ENCODE assay signal across 9 cellular contexts in genomic region chr6:35725721-35726438, GRCh38. TPM values are rescaled to one million over a fixed set of nuclear protein-coding genes. Genes with fewer than 3 reads are reported as not detected.
DNase-seq lines count a peak whose midpoint lies in the region; ATAC-seq and TF ChIP-seq lines count a peak whose summit lies in the region.
"Had no signal": no experiment of that assay in that cellular context is flagged by ENCODE, and none has a peak within 500 bp of the region (broad histone marks: within the 10 kb centered on the region; RNA-seq: fewer than 3 reads in every experiment).

No MANE protein-coding gene starts in this region.

- ATAC-seq in GM21619 (IDR thresholded peaks at IDR 0.05; ENCODE audit: unreplicated experiment) (no peak), HG03342 (IDR thresholded peaks at IDR 0.05; ENCODE audit: unreplicated experiment) (no peak)

- in situ Hi-C loops in GM13977 (cut with MboI; ENCODE audit: low pct_unique_long_range_greater_than_20kb, low sequenced_read_pairs, unreplicated experiment), result no loop called here

- peak; percentile 66 for DNase-seq in activated effector memory CD4-positive, alpha-beta T cell treated with anti-CD3 and anti-CD28 coated beads, Interleukin-2, amount 50 U/mL, for 16 hours
- no peak for DNase-seq in activated effector memory CD4-positive, alpha-beta T cell treated with Interleukin-2 at 50 U/mL for 16 hours
- DNase-seq in caudate nucleus (lab: John Stamatoyannopoulos, UW), result peak in 48 of 61 donors; percentile 13 to 93 (median 64)
- DNase-seq in midbrain (lab: John Stamatoyannopoulos, UW), result peak; percentile 40
- peak; percentile 77 for DNase-seq in ureter (ENCODE audit: low spot score)
- no peak for DNase-seq in GM13977 (ENCODE audit: low spot score)

- peak overlapping the region; percentile 98 for H3K27ac ChIP-seq in caudate nucleus (ENCODE audit: low read depth, low read length)

- TF ChIP-seq CTCF in GM13977 (IDR thresholded peaks at IDR 0.05; ENCODE audit: extremely low read depth, insufficient read depth, missing control alignments), result no peak

RNA-seq across cellular contexts. Expression of gene ARMC12, which starts 11.0 kb away (rescaled TPM):
- 1.5 TPM for total RNA-seq in ureter

RNA-seq across cellular contexts. Expression of gene FKBP5, which starts 37.2 kb away (rescaled TPM):
- 112 TPM for total RNA-seq in ureter

RNA-seq across cellular contexts. Expression of gene CLPSL2, which starts 50.5 kb away (rescaled TPM):
- not detected for total RNA-seq in ureter
- total RNA-seq: Daoy had no signal

RNA-seq across cellular contexts. Expression of gene CLPSL1, which starts 54.9 kb away (rescaled TPM):
- not detected for total RNA-seq in ureter
- total RNA-seq: Daoy had no signal

Comparison
In these comparisons a context has a peak if more than half of its experiments do, and no peak if none do; other contexts are left out.
1. DNase-seq: peak in activated effector memory CD4-positive, alpha-beta T cell treated with anti-CD3 and anti-CD28 coated beads, Interleukin-2, amount 50 U/mL, for 16 hours (single experiment), caudate nucleus (48 of 61), midbrain (single experiment) and ureter (single experiment); none in activated effector memory CD4-positive, alpha-beta T cell treated with Interleukin-2 at 50 U/mL for 16 hours (single experiment) and GM13977 (single experiment).